ENCODE assay signal across 28 cellular contexts in genomic region chr10:421170-421569, GRCh38.
DNase-seq lines count a peak whose midpoint lies in the region; ATAC-seq and TF ChIP-seq lines count a peak whose summit lies in the region.
"Had no signal": no experiment of that assay in that cellular context is flagged by ENCODE, and none has a peak within 500 bp of the region (broad histone marks: within the 10 kb centered on the region; RNA-seq: fewer than 3 reads in every experiment).

No MANE protein-coding gene starts in this region.

- H3K27ac ChIP-seq in brain microvascular endothelial cell (no peak overlapping the region), WERI-Rb-1 (no peak overlapping the region)
- H3K27ac ChIP-seq: 22Rv1, BLaER1, GM23248, Peyer's patch, SJSA1 had no signal

- DNase-seq in brain microvascular endothelial cell (no peak), fibroblast of mammary gland (ENCODE audit: low read depth) (peak; percentile 33), retinal pigment epithelial cell (ENCODE audit: low read depth) (no peak), HFFc6 (no peak), LoVo (ENCODE audit: low spot score) (no peak), WERI-Rb-1 (no peak)
- DNase-seq: ACHN; Caco-2; CD4-positive, alpha-beta memory T cell; DMS 273 treated with DMSO at 0.1 percent for 48 hours; DMS79 treated with DMSO at 0.1 percent for 48 hours; GM23248; H9; MG63; NCI-H1417; NCI-H1694 treated with DMSO at 0.1 percent for 48 hours; NCI-H2081 treated with DMSO at 0.1 percent for 48 hours; NCI-H2171 treated with DMSO at 0.1 percent for 48 hours; NCI-H524 treated with DMSO at 0.1 percent for 48 hours; NCI-H82; Peyer's patch had no signal

- no peak for ATAC-seq in HG02610 (IDR thresholded peaks at IDR 0.05; ENCODE audit: unreplicated experiment)
- ATAC-seq: Right ventricle myocardium inferior had no signal

- peak; percentile 36; the same call in 1 of the 2 replicates for TF ChIP-seq CTCF in LNCAP (IDR thresholded peaks at IDR 0.05)
- TF ChIP-seq CTCF in brain microvascular endothelial cell (IDR thresholded peaks at IDR 0.05; ENCODE audit: low read depth, low read length, missing control alignments), result peak; percentile 3
- TF ChIP-seq CTCF in fibroblast of mammary gland (conservative IDR thresholded peaks at IDR 0.05; ENCODE audit: control insufficient read depth, insufficient read depth, low read depth, low read length), result no peak
- peak; percentile 4 for TF ChIP-seq CTCF in retinal pigment epithelial cell (conservative IDR thresholded peaks at IDR 0.05; ENCODE audit: low read depth, low read length)
- TF ChIP-seq CTCF in HFFc6 (IDR thresholded peaks at IDR 0.05), result no peak
- TF ChIP-seq CTCF in WERI-Rb-1 (IDR thresholded peaks at IDR 0.05; ENCODE audit: low read depth, low read length), result no peak

- in situ Hi-C loops in brain microvascular endothelial cell (cut with HindIII; ENCODE audit: low pct_ligation_motif_present, low sequenced_read_pairs), result no loop called here

- H3K9me3 ChIP-seq in WERI-Rb-1 (ENCODE audit: severe bottlenecking), result no peaks in the 10 kb centered on the region
- H3K9me3 ChIP-seq: BLaER1, Caco-2, MG63, Peyer's patch, SJSA1 had no signal

- H3K27me3 Mint-ChIP-seq in HFFc6 (ENCODE audit: insufficient read depth), result peaks cover 2% of the 10 kb centered on the region; the same call in 1 of the 2 replicates

- H3K4me3 ChIP-seq in brain microvascular endothelial cell (ENCODE audit: low read depth, low read length) (no peak overlapping the region), fibroblast of mammary gland (ENCODE audit: control insufficient read depth, low read depth, low read length) (no peak overlapping the region), retinal pigment epithelial cell (ENCODE audit: low read length) (no peak overlapping the region), WERI-Rb-1 (ENCODE audit: low read depth, low read length) (no peak overlapping the region)
- H3K4me3 ChIP-seq: BLaER1, GM23248, MG63, Peyer's patch, SJSA1 had no signal

- H3K4me1 Mint-ChIP-seq in HFFc6 (ENCODE audit: low read depth), result no peaks in the 10 kb centered on the region
- H3K4me1 Mint-ChIP-seq: IgD-negative memory B cell had no signal

- H3K4me3 Mint-ChIP-seq in HFFc6, result no peak overlapping the region
- H3K4me3 Mint-ChIP-seq: CD4-positive, alpha-beta memory T cell; H9; IgD-negative memory B cell had no signal

- H3K9me3 Mint-ChIP-seq in HFFc6, result no peaks in the 10 kb centered on the region
- H3K9me3 Mint-ChIP-seq: CD4-positive, alpha-beta memory T cell; H9; IgD-negative memory B cell had no signal

- peaks cover 21% of the 10 kb centered on the region for H3K36me3 Mint-ChIP-seq in HFFc6 (ENCODE audit: low read depth)
- H3K36me3 Mint-ChIP-seq: IgD-negative memory B cell had no signal

- H3K27ac Mint-ChIP-seq in HFFc6, result no peak overlapping the region
- H3K27ac Mint-ChIP-seq: CD4-positive, alpha-beta memory T cell; IgD-negative memory B cell had no signal

- H3K36me3 ChIP-seq in brain microvascular endothelial cell (replicated peaks), result peaks cover 7% of the 10 kb centered on the region
- H3K36me3 ChIP-seq in WERI-Rb-1, result no peaks in the 10 kb centered on the region
- H3K36me3 ChIP-seq: MG63 had no signal

- H3K27me3 ChIP-seq in brain microvascular endothelial cell (replicated peaks) (no peaks in the 10 kb centered on the region), WERI-Rb-1 (ENCODE audit: insufficient read depth, low read depth, severe bottlenecking) (no peaks in the 10 kb centered on the region)
- H3K27me3 ChIP-seq: BLaER1, MG63, Peyer's patch, SJSA1 had no signal

Comparison
In these comparisons a context has a peak if more than half of its experiments do, and no peak if none do; other contexts are left out.
1. CTCF ChIP-seq: peak in LNCAP (single experiment), brain microvascular endothelial cell (single experiment) and retinal pigment epithelial cell (single experiment); none in fibroblast of mammary gland (single experiment), HFFc6 (single experiment) and WERI-Rb-1 (single experiment).